Comparison of ENCODE assay signal across 8 cellular contexts in the genomic region with DNA sequence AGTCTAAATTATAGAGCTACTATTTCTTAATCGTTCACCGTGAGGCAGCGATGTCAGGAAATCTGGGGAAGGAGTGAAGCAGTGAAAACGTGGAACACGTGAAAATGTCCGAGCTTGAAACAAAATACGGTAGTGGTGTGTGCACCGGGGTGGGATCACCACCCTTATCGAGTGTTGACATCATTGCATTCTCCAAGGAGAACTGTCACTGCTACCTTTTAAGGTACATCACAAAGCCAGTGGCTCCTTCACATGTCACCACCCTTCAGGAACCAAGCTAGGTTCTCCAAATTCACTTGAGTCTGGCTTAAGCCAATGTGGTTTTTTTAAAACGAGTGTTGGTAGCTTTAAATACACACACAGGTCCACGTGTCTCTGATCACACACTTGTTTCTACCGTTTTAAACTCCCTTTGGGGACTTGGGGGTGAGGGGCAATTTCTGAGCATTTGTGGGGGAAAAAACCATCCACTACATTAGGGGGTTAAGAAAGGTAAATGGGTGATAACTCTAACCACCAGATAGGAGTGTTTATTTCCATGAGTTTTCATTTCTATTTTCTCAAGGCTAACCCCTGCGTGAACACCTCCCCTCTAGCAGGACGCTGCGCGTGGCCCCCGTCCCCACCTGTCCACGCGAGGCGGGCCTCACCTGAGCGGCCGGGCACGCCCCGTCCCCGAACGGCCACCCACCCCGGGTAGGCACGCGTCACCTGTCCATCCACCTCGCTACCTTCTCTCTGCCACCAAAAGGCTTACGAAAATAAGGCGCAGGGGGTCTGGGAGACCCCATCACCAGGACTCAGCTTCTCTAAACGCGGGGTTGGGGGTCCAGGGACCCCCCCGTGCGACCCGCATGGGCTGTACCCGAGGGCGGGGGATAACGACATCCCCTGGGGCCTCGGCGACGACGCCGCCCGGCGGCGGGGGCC. TPM values are rescaled to one million over a fixed set of nuclear protein-coding genes. Genes with fewer than 3 reads are reported as not detected.
A peak's percentile ranks its signal among the peaks of the same experiment; 100 is the strongest.
DNase-seq lines count a peak whose midpoint lies in the region; ATAC-seq and TF ChIP-seq lines count a peak whose summit lies in the region.

No MANE protein-coding gene starts in this region.

- H3K4me1 Mint-ChIP-seq in natural killer cell treated with Interleukin-12 subunit alpha and Interleukin-12 subunit beta and Interleukin-15 and Interleukin-18, amount 100 ng/mL, for 72 hours (ENCODE audit: low read depth in 2 of 2), result peaks cover 19 to 20% of the 10 kb centered on the region in 2 donors

- intact Hi-C loops in esophagus muscularis mucosa (cut with DNase I), result loop anchor here (5.0 kb wide), 1 partner anchor 134 kb away; a partner anchor contains a TSS

- H3K27me3 Mint-ChIP-seq in natural killer cell treated with Interleukin-12 subunit alpha and Interleukin-12 subunit beta and Interleukin-15 and Interleukin-18, amount 100 ng/mL, for 72 hours, result no peaks in the 10 kb centered on the region

- H3K9me3 ChIP-seq in esophagus muscularis mucosa, result no peaks in the 10 kb centered on the region

- no peak for TF ChIP-seq CTCF in esophagus muscularis mucosa (IDR thresholded peaks at IDR 0.05)

- DNase-seq in AG08396 (ENCODE audit: low spot score) (peak; percentile 71), NCI-H526 (lab: John Stamatoyannopoulos, UW) (peak; percentile 47 to 62), activated T-cell treated with anti-CD3 and anti-CD28 coated beads for 4 hours (peak; percentile 27), esophagus muscularis mucosa (ENCODE audit: extremely low spot score) (no peak), A172 (ENCODE audit: low spot score) (no peak)
- no peak for DNase-seq in natural killer cell treated with Interleukin-12 subunit alpha and Interleukin-12 subunit beta and Interleukin-15 and Interleukin-18, amount 100 ng/mL, for 72 hours (ENCODE audit: low spot score)

- no peaks in the 10 kb centered on the region for H3K36me3 Mint-ChIP-seq in natural killer cell treated with Interleukin-12 subunit alpha and Interleukin-12 subunit beta and Interleukin-15 and Interleukin-18, amount 100 ng/mL, for 72 hours

- H3K4me3 Mint-ChIP-seq in natural killer cell treated with Interleukin-12 subunit alpha and Interleukin-12 subunit beta and Interleukin-15 and Interleukin-18, amount 100 ng/mL, for 72 hours, result peak overlapping the region; percentile 84

- peak overlapping the region; percentile 54 to 70 (median 69) for H3K27ac ChIP-seq in esophagus muscularis mucosa (replicated peaks in 1 of 4)

- H3K36me3 ChIP-seq in esophagus muscularis mucosa, result peaks cover 0 to 1% (median 0%) of the 10 kb centered on the region in 4 donors

- H3K27me3 ChIP-seq in esophagus muscularis mucosa, result no peaks in the 10 kb centered on the region

- H3K27ac Mint-ChIP-seq in natural killer cell treated with Interleukin-12 subunit alpha and Interleukin-12 subunit beta and Interleukin-15 and Interleukin-18, amount 100 ng/mL, for 72 hours, result peak overlapping the region; percentile 64 to 68

- H3K4me1 ChIP-seq in esophagus muscularis mucosa, result peaks cover 4 to 30% (median 28%) of the 10 kb centered on the region in 4 donors

- WGBS in esophagus muscularis mucosa, result 1% methylated on average over 28 of the region's 48 CpGs

- no peak for TF ChIP-seq POLR2A in esophagus muscularis mucosa (IDR thresholded peaks at IDR 0.05; ENCODE audit: low read depth)

- no peak for TF ChIP-seq EP300 in esophagus muscularis mucosa (IDR thresholded peaks at IDR 0.05)

- H3K9me3 Mint-ChIP-seq in natural killer cell treated with Interleukin-12 subunit alpha and Interleukin-12 subunit beta and Interleukin-15 and Interleukin-18, amount 100 ng/mL, for 72 hours, result no peaks in the 10 kb centered on the region

- ATAC-seq in GM18519 (IDR thresholded peaks at IDR 0.05; ENCODE audit: low FRiP score, unreplicated experiment) (peak; percentile 15), HG03039 (IDR thresholded peaks at IDR 0.05; ENCODE audit: unreplicated experiment) (peak; percentile 20)
- ATAC-seq in natural killer cell treated with Interleukin-12 subunit alpha and Interleukin-12 subunit beta and Interleukin-15 and Interleukin-18, amount 100 ng/mL, for 72 hours, result peak in 1 of 2 donors; percentile 13

- H3K4me3 ChIP-seq in esophagus muscularis mucosa, result peak overlapping the region; percentile 83 to 95 (median 84)

RNA-seq across cellular contexts. Expression of a gene that starts 1.0 kb away (rescaled TPM):
- 1 to 10 TPM; 5.0 to 6.3 (median 5.4) TPM for total RNA-seq in esophagus muscularis mucosa
- total RNA-seq in natural killer cell treated with Interleukin-12 subunit alpha and Interleukin-12 subunit beta and Interleukin-15 and Interleukin-18, amount 100 ng/mL, for 72 hours, result 10 to 100 TPM; 12.9 to 22.1 TPM
- total RNA-seq in A172 (2014; rRNA removed; shearing (Covaris generic)), result 5.2 and 8.3 TPM in 2 replicates

Comparison
In these comparisons a context has a peak if more than half of its experiments do, and no peak if none do; other contexts are left out.
1. DNase-seq: peak in AG08396 (single experiment), NCI-H526 (2 of 2) and activated T-cell treated with anti-CD3 and anti-CD28 coated beads for 4 hours (single experiment); none in esophagus muscularis mucosa (single experiment), natural killer cell treated with Interleukin-12 subunit alpha and Interleukin-12 subunit beta and Interleukin-15 and Interleukin-18, amount 100 ng/mL, for 72 hours (single experiment) and A172 (single experiment).